ENCODE assay signal across 8 cellular contexts in genomic region chrX:85084770-85085393, GRCh38.
DNase-seq lines count a peak whose midpoint lies in the region; ATAC-seq, FAIRE-seq and TF ChIP-seq lines count a peak whose summit lies in the region.

No MANE protein-coding gene starts in this region.

- H3K4me1 Mint-ChIP-seq in activated naive CD4-positive, alpha-beta T cell treated with anti-CD3 and anti-CD28 coated beads for 36 hours (ENCODE audit: low read depth), result no peaks in the 10 kb centered on the region

- no peak overlapping the region for H3K9ac ChIP-seq in Loucy (ENCODE audit: low read depth, low read length, poor library complexity, severe bottlenecking)
- H3K9ac ChIP-seq in GM12878 (ENCODE audit: control insufficient read depth, insufficient read depth, low read length), result no peak overlapping the region

- peak; percentile 94 for FAIRE-seq in GM12878 (lab: Jason Lieb, UNC)

- no peaks in the 10 kb centered on the region for H3K9me2 ChIP-seq in Loucy (replicated peaks; ENCODE audit: low read depth, low read length)

- no peak overlapping the region for H3K4me3 Mint-ChIP-seq in activated naive CD4-positive, alpha-beta T cell treated with anti-CD3 and anti-CD28 coated beads for 36 hours

- H3K36me3 Mint-ChIP-seq in activated naive CD4-positive, alpha-beta T cell treated with anti-CD3 and anti-CD28 coated beads for 36 hours (ENCODE audit: low read depth), result peaks cover 14% of the 10 kb centered on the region

- peak; percentile 12 for DNase-seq in activated naive CD4-positive, alpha-beta T cell treated with anti-CD3 and anti-CD28 coated beads for 36 hours
- no peak for DNase-seq in activated naive CD4-positive, alpha-beta T cell treated with Interleukin-2 at 50 U/mL for 16 hours
- DNase-seq in GM12878 (ENCODE audit: low read depth, low spot score) (peak; percentile 8), kidney epithelial cell (ENCODE audit: low read depth) (peak; percentile 2), uterus (no peak)

- peak; percentile 65 for TF ChIP-seq RAD21 in GM12878 (IDR thresholded peaks at IDR 0.05; ENCODE audit: insufficient read depth, low read depth, low read length)

- H3K9me3 Mint-ChIP-seq in activated naive CD4-positive, alpha-beta T cell treated with anti-CD3 and anti-CD28 coated beads for 36 hours, result no peaks in the 10 kb centered on the region

- H3F3A ChIP-seq in Loucy (ENCODE audit: low read depth), result no peaks in the 10 kb centered on the region

- H3K4me1 ChIP-seq in Loucy (ENCODE audit: insufficient read depth, low read length, poor library complexity, severe bottlenecking) (no peaks in the 10 kb centered on the region), GM12878 (ENCODE audit: control insufficient read depth, insufficient read depth, low read length) (no peaks in the 10 kb centered on the region), uterus (no peaks in the 10 kb centered on the region)

- H3K9me3 ChIP-seq in Loucy (ENCODE audit: insufficient read depth, low read depth, low read length) (no peaks in the 10 kb centered on the region), GM12878 (replicated peaks; ENCODE audit: control insufficient read depth, insufficient read depth, low read length) (no peaks in the 10 kb centered on the region), uterus (no peaks in the 10 kb centered on the region)

- POLR2A ChIA-PET in GM12878 (lab: Charles Lee), result no interaction called here

- H4K20me1 ChIP-seq in Loucy (ENCODE audit: insufficient read depth, low read length, poor library complexity, severe bottlenecking), result no peaks in the 10 kb centered on the region
- H4K20me1 ChIP-seq in GM12878 (ENCODE audit: control insufficient read depth, insufficient read depth), result no peaks in the 10 kb centered on the region

- peak; percentile 63 for TF ChIP-seq CTCF in Loucy (conservative IDR thresholded peaks at IDR 0.05; ENCODE audit: low read length)
- TF ChIP-seq CTCF in GM12878 (IDR thresholded peaks at IDR 0.05 in 2 of 3, conservative IDR thresholded peaks at IDR 0.05 in 1 of 3; ENCODE audit: control insufficient read depth in 2 of 3, extremely low read depth in 1 of 3, insufficient read depth in 1 of 3, low read depth in 3 of 3, low read length in 3 of 3), result peak; percentile 65 to 81 (median 73)
- TF ChIP-seq CTCF in kidney epithelial cell (IDR thresholded peaks at IDR 0.05; ENCODE audit: insufficient read depth, low read length, poor library complexity, severe bottlenecking), result peak; percentile 82
- TF ChIP-seq CTCF in uterus (IDR thresholded peaks at IDR 0.05), result peak; percentile 53 to 68 (median 58)

- no peak for TF ChIP-seq EP300 in GM12878 (IDR thresholded peaks at IDR 0.05; ENCODE audit: borderline replicate concordance in 1 of 2, control insufficient read depth in 1 of 2, low read depth in 2 of 2, low read length in 2 of 2)

- CTCF ChIA-PET in activated naive CD4-positive, alpha-beta T cell treated with anti-CD3 and anti-CD28 coated beads for 36 hours (lab: Charles Lee), result interaction anchor here (0.6 to 1.4 kb wide), 3 partner anchors 9 to 1047 kb away, joined by 3 to 4 read pairs (median 4); no protein-coding TSS in a partner anchor
- CTCF ChIA-PET in GM12878 (lab: Yijun Ruan, JAX), result interaction anchor here (0.8 to 3.9 kb wide), 16 partner anchors 8 to 461 kb away, joined by 3 to 18 read pairs (median 4); partner anchors contain the start of gene POF1B

- H3K4me3 ChIP-seq in Loucy (ENCODE audit: low read length, poor library complexity, severe bottlenecking) (no peak overlapping the region), GM12878 (no peak overlapping the region), kidney epithelial cell (ENCODE audit: low read depth, low read length) (no peak overlapping the region), uterus (no peak overlapping the region)

- H2AFZ ChIP-seq in Loucy (ENCODE audit: low read length), result no peak overlapping the region
- H2AFZ ChIP-seq in GM12878 (ENCODE audit: control insufficient read depth, low read depth, low read length), result no peak overlapping the region

- H3K27me3 Mint-ChIP-seq in activated naive CD4-positive, alpha-beta T cell treated with anti-CD3 and anti-CD28 coated beads for 36 hours (ENCODE audit: low read depth), result no peaks in the 10 kb centered on the region

- BruUV-seq in GM12878 (replicated peaks; lab: Mats Ljungman, UMichigan), result no TSS peak

- H3K36me3 ChIP-seq in Loucy (ENCODE audit: insufficient read depth, low read length), result no peaks in the 10 kb centered on the region; the same call in 1 of the 2 replicates
- H3K36me3 ChIP-seq in GM12878 (ENCODE audit: control insufficient read depth in 2 of 2, insufficient read depth in 2 of 2, low read length in 1 of 2), result no peaks in the 10 kb centered on the region; a peak in 1 of 4 replicates
- no peaks in the 10 kb centered on the region for H3K36me3 ChIP-seq in kidney epithelial cell (ENCODE audit: control insufficient read depth, insufficient read depth, low read length)
- no peaks in the 10 kb centered on the region for H3K36me3 ChIP-seq in uterus

- peak; percentile 91 for ATAC-seq in GM21723 (IDR thresholded peaks at IDR 0.05; ENCODE audit: unreplicated experiment)
- ATAC-seq in GM12878, result peak; percentile 82
- no peak for ATAC-seq in GM19455 (IDR thresholded peaks at IDR 0.05; ENCODE audit: unreplicated experiment)

- H3K27ac Mint-ChIP-seq in activated naive CD4-positive, alpha-beta T cell treated with anti-CD3 and anti-CD28 coated beads for 36 hours, result no peak overlapping the region

- RAD21 ChIA-PET in GM12878 (lab: Charles Lee; ENCODE audit: unreplicated experiment), result interaction anchor here (0.7 to 1.0 kb wide), 3 partner anchors 7 to 509 kb away, joined by 3 read pairs; no protein-coding TSS in a partner anchor

- H3K27me3 ChIP-seq in Loucy (ENCODE audit: insufficient read depth, low read length, poor library complexity, severe bottlenecking), result no peaks in the 10 kb centered on the region
- no peaks in the 10 kb centered on the region for H3K27me3 ChIP-seq in GM12878 (replicated peaks in 1 of 2; ENCODE audit: control insufficient read depth in 2 of 2, insufficient read depth in 2 of 2, low read length in 1 of 2)
- H3K27me3 ChIP-seq in kidney epithelial cell (ENCODE audit: control insufficient read depth, insufficient read depth, low read length), result no peaks in the 10 kb centered on the region
- peaks cover 0 to 4% of the 10 kb centered on the region in 2 donors for H3K27me3 ChIP-seq in uterus

- in situ Hi-C loops in GM12878 (cut with MboI), result no loop called here

- intact Hi-C loops in activated naive CD4-positive, alpha-beta T cell treated with anti-CD3 and anti-CD28 coated beads for 36 hours (cut with micrococcal nuclease), result loop anchor here (2.0 kb wide), 1 partner anchor 26 kb away; no protein-coding TSS in a partner anchor
- intact Hi-C loops in GM12878 (cut with micrococcal nuclease; ENCODE audit: unreplicated experiment) (loop anchor here (1.0 kb wide), 1 partner anchor 459 kb away; no protein-coding TSS in a partner anchor), uterus (cut with DNase I; ENCODE audit: low total_unique reads) (no loop called here)

- H3K27ac ChIP-seq in GM12878 (ENCODE audit: control insufficient read depth, insufficient read depth), result no peak overlapping the region
- no peak overlapping the region for H3K27ac ChIP-seq in uterus

- 38% methylated on average over 2 of the region's 2 CpGs for WGBS in GM12878 (ENCODE audit: insufficient coverage, insufficient replicate concordance, low lambda C conversion rate, missing lambda C conversion rate)

- H3K79me2 ChIP-seq in Loucy (ENCODE audit: insufficient read depth, low read length), result no peaks in the 10 kb centered on the region
- H3K79me2 ChIP-seq in GM12878 (ENCODE audit: control insufficient read depth, insufficient read depth, low read length), result no peaks in the 10 kb centered on the region

- H3K4me2 ChIP-seq in Loucy (ENCODE audit: low read depth, low read length, poor library complexity, severe bottlenecking), result no peak overlapping the region
- H3K4me2 ChIP-seq in GM12878 (ENCODE audit: control insufficient read depth, insufficient read depth), result no peak overlapping the region

- no peak for TF ChIP-seq POLR2A in GM12878 (IDR thresholded peaks at IDR 0.05; ENCODE audit: low read depth, low read length)
- TF ChIP-seq POLR2A in uterus (IDR thresholded peaks at IDR 0.05), result no peak

- SMC1A ChIA-PET in GM12878 (lab: Charles Lee; ENCODE audit: uncharacterized antibody, unreplicated experiment), result interaction anchor here (0.7 to 2.5 kb wide), 6 partner anchors 19 to 460 kb away, joined by 3 to 8 read pairs (median 4); no protein-coding TSS in a partner anchor

TF ChIP-seq in GM12878, 131 proteins besides CTCF, POLR2A, EP300 and RAD21:
- TF ChIP-seq SREBF1 (IDR thresholded peaks at IDR 0.05; ENCODE audit: low read length) (no peak), SMC3 (IDR thresholded peaks at IDR 0.05; ENCODE audit: borderline replicate concordance, low read length) (peak; percentile 48; the same call in 1 of the 2 replicates)

Comparison
In these comparisons a context has a peak if more than half of its experiments do, and no peak if none do; other contexts are left out.
1. DNase-seq: peak in activated naive CD4-positive, alpha-beta T cell treated with anti-CD3 and anti-CD28 coated beads for 36 hours (single experiment), GM12878 (single experiment) and kidney epithelial cell (single experiment); none in activated naive CD4-positive, alpha-beta T cell treated with Interleukin-2 at 50 U/mL for 16 hours (single experiment) and uterus (0 of 2).
2. Peak in every context shown above with its lines, with median percentiles within 50 percentile points of each other: CTCF ChIP-seq.